8 cellular contexts compared by ENCODE assay signal in the genomic region with DNA sequence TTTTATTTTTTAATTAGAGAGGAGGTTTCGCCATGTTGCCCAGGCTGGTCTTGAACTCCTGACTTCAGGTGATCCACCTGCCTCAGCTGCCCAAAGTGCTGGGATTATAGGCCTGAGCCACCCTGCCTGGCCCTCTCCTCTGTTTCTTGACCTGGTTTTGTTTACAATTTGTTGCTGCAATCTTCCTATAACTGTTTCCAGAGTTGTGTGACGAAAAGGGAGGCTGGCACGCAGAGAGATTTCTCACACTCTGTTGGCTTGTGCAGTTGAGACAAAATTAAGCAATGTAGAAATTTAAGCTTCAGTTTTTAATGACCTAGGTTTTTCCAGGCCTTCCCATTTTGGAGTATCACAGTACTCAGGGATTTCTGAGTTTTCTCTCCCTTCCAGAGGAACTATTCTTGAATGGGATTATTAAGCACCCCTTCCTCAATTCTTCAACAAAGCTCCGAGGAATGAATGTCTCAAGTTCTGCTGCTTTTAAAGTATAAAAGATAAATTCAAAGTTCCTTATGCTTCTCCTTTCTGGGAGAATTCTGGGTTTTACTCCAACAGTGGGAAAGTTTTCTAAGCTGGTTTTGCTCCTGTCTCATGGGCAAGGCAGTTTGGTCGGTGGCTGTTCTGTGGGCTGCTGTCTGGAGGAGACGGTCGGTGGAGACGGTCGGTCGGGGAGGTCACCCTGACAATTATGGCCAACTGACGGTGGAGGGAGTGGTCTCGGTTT. TPM values are rescaled to one million over a fixed set of nuclear protein-coding genes. Genes with fewer than 3 reads are reported as not detected.
DNase-seq lines count a peak whose midpoint lies in the region; ATAC-seq and TF ChIP-seq lines count a peak whose summit lies in the region.

No MANE protein-coding gene starts in this region.

- in situ Hi-C loops in astrocyte of the spinal cord (cut with HindIII; ENCODE audit: low sequenced_read_pairs), result no loop called here

- 14% methylated on average over 12 of the region's 12 CpGs for WGBS in liver
- WGBS in tibial nerve, 2 donors, result 14 to 16% methylated on average over 12 of the region's 12 CpGs

- H3K4me1 ChIP-seq in liver (ENCODE audit: control insufficient read depth in 4 of 4, insufficient read depth in 4 of 4, low read length in 3 of 4) (peaks cover 10 to 28% (median 15%) of the 10 kb centered on the region in 4 donors), tibial nerve (peaks cover 0 to 47% (median 29%) of the 10 kb centered on the region in 4 donors)

- H3K9ac ChIP-seq in liver (ENCODE audit: low read depth in 1 of 2, low read length in 2 of 2), result peak overlapping the region; percentile 94 to 95

- no peak for TF ChIP-seq POLR2A in tibial nerve (IDR thresholded peaks at IDR 0.05)

- H3K4me3 ChIP-seq in astrocyte of the spinal cord (ENCODE audit: low read depth, low read length) (peak overlapping the region; percentile 38), liver (ENCODE audit: low read depth in 1 of 3, low read length in 3 of 3) (peak overlapping the region; percentile 46 to 51 (median 49)), tibial nerve (peak overlapping the region; percentile 29 to 54 (median 40))

- peak overlapping the region; percentile 98 to 100 for H3K27ac ChIP-seq in liver (ENCODE audit: low read depth in 1 of 2, low read length in 2 of 2)
- H3K27ac ChIP-seq in tibial nerve, result peak overlapping the region; percentile 96 to 100 (median 98)

- H3K9me3 ChIP-seq in liver (ENCODE audit: control insufficient read depth in 4 of 4, low read length in 3 of 4), result no peaks in the 10 kb centered on the region
- no peaks in the 10 kb centered on the region for H3K9me3 ChIP-seq in tibial nerve

- TF ChIP-seq EP300 in tibial nerve (IDR thresholded peaks at IDR 0.05), result peak; percentile 55 to 83

- DNase-seq in CD1c-positive myeloid dendritic cell (ENCODE audit: extremely low spot score) (peak; percentile 71), astrocyte of the spinal cord (ENCODE audit: low read depth, low spot score) (peak; percentile 14), tibial nerve (ENCODE audit: low spot score in 2 of 2) (peak; percentile 46 to 73), NCI-H1417 treated with DMSO at 0.1 percent for 48 hours (lab: John Stamatoyannopoulos, UW) (no peak), germinal center (ENCODE audit: low spot score) (no peak), UCSD-AML1 (lab: John Stamatoyannopoulos, UW; ENCODE audit: unreplicated experiment) (no peak)

- H3K36me3 ChIP-seq in liver (ENCODE audit: control insufficient read depth in 4 of 4, insufficient read depth in 3 of 4, low read depth in 1 of 4, low read length in 3 of 4) (no peaks in the 10 kb centered on the region), tibial nerve (no peaks in the 10 kb centered on the region)

- peak; percentile 33 for ATAC-seq in HG03354 (IDR thresholded peaks at IDR 0.05; ENCODE audit: poor library complexity, severe bottlenecking, unreplicated experiment)

- TF ChIP-seq CTCF in astrocyte of the spinal cord (IDR thresholded peaks at IDR 0.05; ENCODE audit: low read depth, low read length) (no peak), liver (IDR thresholded peaks at IDR 0.05; ENCODE audit: low read depth, low read length, missing input control) (no peak), tibial nerve (IDR thresholded peaks at IDR 0.05) (no peak)

- H3K27me3 ChIP-seq in liver (ENCODE audit: control insufficient read depth in 4 of 4, insufficient read depth in 4 of 4, low read length in 3 of 4) (no peaks in the 10 kb centered on the region), tibial nerve (no peaks in the 10 kb centered on the region)

- TF ChIP-seq RAD21 in liver (IDR thresholded peaks at IDR 0.05), result peak; percentile 58 to 61

TF ChIP-seq in liver, 16 proteins besides CTCF, POLR2A, EP300 and RAD21:
- TF ChIP-seq SP1 (IDR thresholded peaks at IDR 0.05), result peak; percentile 78
- peak; percentile 32 to 71 for TF ChIP-seq EGR1 (IDR thresholded peaks at IDR 0.05; ENCODE audit: low read depth in 2 of 2)
- TF ChIP-seq, protein P1, sequence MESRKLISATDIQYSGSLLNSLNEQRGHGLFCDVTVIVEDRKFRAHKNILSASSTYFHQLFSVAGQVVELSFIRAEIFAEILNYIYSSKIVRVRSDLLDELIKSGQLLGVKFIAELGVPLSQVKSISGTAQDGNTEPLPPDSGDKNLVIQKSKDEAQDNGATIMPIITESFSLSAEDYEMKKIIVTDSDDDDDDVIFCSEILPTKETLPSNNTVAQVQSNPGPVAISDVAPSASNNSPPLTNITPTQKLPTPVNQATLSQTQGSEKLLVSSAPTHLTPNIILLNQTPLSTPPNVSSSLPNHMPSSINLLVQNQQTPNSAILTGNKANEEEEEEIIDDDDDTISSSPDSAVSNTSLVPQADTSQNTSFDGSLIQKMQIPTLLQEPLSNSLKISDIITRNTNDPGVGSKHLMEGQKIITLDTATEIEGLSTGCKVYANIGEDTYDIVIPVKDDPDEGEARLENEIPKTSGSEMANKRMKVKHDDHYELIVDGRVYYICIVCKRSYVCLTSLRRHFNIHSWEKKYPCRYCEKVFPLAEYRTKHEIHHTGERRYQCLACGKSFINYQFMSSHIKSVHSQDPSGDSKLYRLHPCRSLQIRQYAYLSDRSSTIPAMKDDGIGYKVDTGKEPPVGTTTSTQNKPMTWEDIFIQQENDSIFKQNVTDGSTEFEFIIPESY (IDR thresholded peaks at IDR 0.05), result peak; percentile 50
- TF ChIP-seq, protein P2, sequence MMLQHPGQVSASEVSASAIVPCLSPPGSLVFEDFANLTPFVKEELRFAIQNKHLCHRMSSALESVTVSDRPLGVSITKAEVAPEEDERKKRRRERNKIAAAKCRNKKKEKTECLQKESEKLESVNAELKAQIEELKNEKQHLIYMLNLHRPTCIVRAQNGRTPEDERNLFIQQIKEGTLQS (IDR thresholded peaks at IDR 0.05), result peak; percentile 86
- peak; percentile 58 for TF ChIP-seq FOXA1 (IDR thresholded peaks at IDR 0.05)
- TF ChIP-seq, protein P3, sequence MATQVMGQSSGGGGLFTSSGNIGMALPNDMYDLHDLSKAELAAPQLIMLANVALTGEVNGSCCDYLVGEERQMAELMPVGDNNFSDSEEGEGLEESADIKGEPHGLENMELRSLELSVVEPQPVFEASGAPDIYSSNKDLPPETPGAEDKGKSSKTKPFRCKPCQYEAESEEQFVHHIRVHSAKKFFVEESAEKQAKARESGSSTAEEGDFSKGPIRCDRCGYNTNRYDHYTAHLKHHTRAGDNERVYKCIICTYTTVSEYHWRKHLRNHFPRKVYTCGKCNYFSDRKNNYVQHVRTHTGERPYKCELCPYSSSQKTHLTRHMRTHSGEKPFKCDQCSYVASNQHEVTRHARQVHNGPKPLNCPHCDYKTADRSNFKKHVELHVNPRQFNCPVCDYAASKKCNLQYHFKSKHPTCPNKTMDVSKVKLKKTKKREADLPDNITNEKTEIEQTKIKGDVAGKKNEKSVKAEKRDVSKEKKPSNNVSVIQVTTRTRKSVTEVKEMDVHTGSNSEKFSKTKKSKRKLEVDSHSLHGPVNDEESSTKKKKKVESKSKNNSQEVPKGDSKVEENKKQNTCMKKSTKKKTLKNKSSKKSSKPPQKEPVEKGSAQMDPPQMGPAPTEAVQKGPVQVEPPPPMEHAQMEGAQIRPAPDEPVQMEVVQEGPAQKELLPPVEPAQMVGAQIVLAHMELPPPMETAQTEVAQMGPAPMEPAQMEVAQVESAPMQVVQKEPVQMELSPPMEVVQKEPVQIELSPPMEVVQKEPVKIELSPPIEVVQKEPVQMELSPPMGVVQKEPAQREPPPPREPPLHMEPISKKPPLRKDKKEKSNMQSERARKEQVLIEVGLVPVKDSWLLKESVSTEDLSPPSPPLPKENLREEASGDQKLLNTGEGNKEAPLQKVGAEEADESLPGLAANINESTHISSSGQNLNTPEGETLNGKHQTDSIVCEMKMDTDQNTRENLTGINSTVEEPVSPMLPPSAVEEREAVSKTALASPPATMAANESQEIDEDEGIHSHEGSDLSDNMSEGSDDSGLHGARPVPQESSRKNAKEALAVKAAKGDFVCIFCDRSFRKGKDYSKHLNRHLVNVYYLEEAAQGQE (IDR thresholded peaks at IDR 0.05), result peak; percentile 79
- TF ChIP-seq YY1 (IDR thresholded peaks at IDR 0.05), result peak; percentile 67
- TF ChIP-seq RXRA (IDR thresholded peaks at IDR 0.05), result peak; percentile 86 to 91
- no peak for TF ChIP-seq TAF1 (conservative IDR thresholded peaks at IDR 0.05)
- TF ChIP-seq MAX (IDR thresholded peaks at IDR 0.05), result peak; percentile 62
- peak; percentile 76 for TF ChIP-seq HNF4A (conservative IDR thresholded peaks at IDR 0.05)
- TF ChIP-seq JUND (IDR thresholded peaks at IDR 0.05), result peak; percentile 73 to 86
- peak in 1 of 2 donors; percentile 56 for TF ChIP-seq GABPA (IDR thresholded peaks at IDR 0.05 in 1 of 2, conservative IDR thresholded peaks at IDR 0.05 in 1 of 2)
- peak; percentile 28 for TF ChIP-seq NR2F2 (IDR thresholded peaks at IDR 0.05)
- TF ChIP-seq FOXA2 (IDR thresholded peaks at IDR 0.05), result peak; percentile 52
- no peak for TF ChIP-seq HNF4G (IDR thresholded peaks at IDR 0.05)
TF ChIP-seq in liver: peak in this region for 14.

RNA-seq across cellular contexts. Expression of gene FOS, which starts 20.4 kb away (rescaled TPM):
- total RNA-seq in liver, result 10 to 100 TPM; 18.9 to 21.2 TPM
- polyA plus RNA-seq in liver, result 10 to 100 TPM; 13.2 to 82.7 TPM
- total RNA-seq in tibial nerve, result 1,000 to 10,000 TPM in 1 of 4 donors, 100 to 1,000 TPM in 3; 373 to 1,352 (median 619) TPM

Comparison
In these comparisons a context has a peak if more than half of its experiments do, and no peak if none do; other contexts are left out.
1. DNase-seq: peak in CD1c-positive myeloid dendritic cell (single experiment), astrocyte of the spinal cord (single experiment) and tibial nerve (2 of 2); none in NCI-H1417 treated with DMSO at 0.1 percent for 48 hours (single experiment), germinal center (single experiment) and UCSD-AML1 (single experiment).
2. RNA of gene FOS, which starts 20.4 kb away (total RNA-seq): 373 to 1,352 TPM in tibial nerve; 18.9 to 21.2 TPM in liver; every median in the first group is over 10 times any median in the second.
3. Peak in every context shown above with its lines, with median percentiles within 50 percentile points of each other: H3K4me3 ChIP-seq.